In the genomic region with DNA sequence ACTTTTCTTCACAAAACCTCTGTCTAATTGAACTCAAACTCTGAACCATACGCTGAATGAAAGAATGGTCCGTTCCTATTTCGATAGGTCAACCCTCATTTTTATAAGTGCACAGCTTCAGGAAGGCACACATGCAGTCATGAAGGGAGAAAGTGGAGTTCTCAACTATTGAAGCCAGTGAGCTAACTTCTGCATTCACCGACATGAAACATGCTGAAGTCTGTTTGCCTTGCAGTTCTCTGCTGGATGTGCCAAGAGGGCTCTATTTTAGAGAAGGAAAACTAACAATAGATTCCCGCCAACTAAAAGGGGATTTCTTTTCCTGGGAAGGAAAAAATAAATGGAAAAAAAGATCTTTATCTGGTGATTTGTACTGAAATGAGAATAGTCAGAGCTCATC, we compare ENCODE assay signal across 28 cellular contexts.
"Had no signal": no experiment of that assay in that cellular context is flagged by ENCODE, and none has a peak within 500 bp of the region (broad histone marks: within the 10 kb centered on the region; RNA-seq: fewer than 3 reads in every experiment).

No MANE protein-coding gene starts in this region.

- DNase-seq: activated CD4-positive, alpha-beta T cell treated with anti-CD3 and anti-CD28 coated beads for 4 hours; activated CD4-positive, alpha-beta T cell treated with anti-CD3 and anti-CD28 coated beads, Interleukin-2, amount 50 U/mL, for 4 hours; activated naive CD4-positive, alpha-beta T cell treated with Interleukin-2 at 50 U/mL for 16 hours; activated T-cell treated with anti-CD3 and anti-CD28 coated beads for 4 hours; activated T-cell treated with anti-CD3 and anti-CD28 coated beads, Interleukin-2, amount 50 U/mL, for 72 hours; anterior cingulate cortex; body of pancreas; cerebellar nuclear complex; colonic mucosa; dorsolateral prefrontal cortex; effector memory CD8-positive, alpha-beta T cell; erythroblast; heart left ventricle; immature natural killer cell; kidney; left colon; lower lobe of right lung; mesendoderm; natural killer cell; stimulated activated CD4-positive, alpha-beta T cell treated with anti-CD3 and anti-CD28 coated beads, Interleukin-12 subunit alpha, Interleukin-12 subunit beta, amount 100 ng/mL, for 4 hours; stimulated activated CD4-positive, alpha-beta T cell treated with anti-CD3 and anti-CD28 coated beads, Interleukin-4, amount 100 ng/mL, for 1 hour; stimulated activated naive CD8-positive, alpha-beta T cell treated with anti-CD3 and anti-CD28 coated beads, Interleukin-15, Interleukin-2, amounts not matched to agents 100 U/mL and 50 U/mL, for 24 hours; testis; trophoblast cell had no signal

- H3K36me3 ChIP-seq: colonic mucosa, heart left ventricle, lower lobe of right lung, vagina had no signal

- H3K27me3 ChIP-seq: body of pancreas, colonic mucosa, dorsolateral prefrontal cortex, heart left ventricle, testis, vagina had no signal

- H3K9me3 ChIP-seq: body of pancreas, colonic mucosa, heart left ventricle, lower lobe of right lung, testis, vagina had no signal

- H3K27ac ChIP-seq: body of pancreas, colonic mucosa, lower lobe of right lung, skin epidermis, testis, vagina, VCaP had no signal

- H3K4me3 ChIP-seq: body of pancreas, colonic mucosa, dorsolateral prefrontal cortex, heart left ventricle, lower lobe of right lung, skin epidermis, testis, vagina had no signal

- ATAC-seq: activated T-cell treated with anti-CD3 and anti-CD28 coated beads, Interleukin-2, amount 50 U/mL, for 72 hours; body of pancreas; effector memory CD8-positive, alpha-beta T cell; left colon; lower lobe of right lung; natural killer cell; sciatic nerve; stimulated activated naive CD8-positive, alpha-beta T cell treated with anti-CD3 and anti-CD28 coated beads, Interleukin-15, Interleukin-2, amounts not matched to agents 100 U/mL and 50 U/mL, for 24 hours had no signal
